Comparison of ENCODE assay signal across 24 cellular contexts in genomic region chrX:53036149-53036548, GRCh38. TPM values are rescaled to one million over a fixed set of nuclear protein-coding genes. Genes with fewer than 3 reads are reported as not detected.
A peak's percentile ranks its signal among the peaks of the same experiment; 100 is the strongest.
DNase-seq lines count a peak whose midpoint lies in the region; ATAC-seq, FAIRE-seq and TF ChIP-seq lines count a peak whose summit lies in the region.
"Had no signal": no experiment of that assay in that cellular context is flagged by ENCODE, and none has a peak within 500 bp of the region (broad histone marks: within the 10 kb centered on the region; RNA-seq: fewer than 3 reads in every experiment).

No MANE protein-coding gene starts in this region.

- ATAC-seq in SK-N-SH treated with all-trans-retinoic acid at 6 μM for 48 hours = no peak
- ATAC-seq in HCT116 = no peak
- no peak for ATAC-seq in HG03469 (IDR thresholded peaks at IDR 0.05; ENCODE audit: unreplicated experiment)
- no peak for ATAC-seq in HG03135 (IDR thresholded peaks at IDR 0.05; ENCODE audit: unreplicated experiment)

- no peak for TF ChIP-seq POLR2A in HCT116 (IDR thresholded peaks at IDR 0.05; ENCODE audit: borderline replicate concordance, extremely low read depth, insufficient read depth, insufficient read length)
- no peak for TF ChIP-seq POLR2A in H1 (IDR thresholded peaks at IDR 0.05; ENCODE audit: control extremely low read depth in 1 of 2, low read depth in 2 of 2, low read length in 2 of 2)

- RAD21 ChIA-PET in HCT116 (lab: Charles Lee; ENCODE audit: low non-redundant PET in 1 of 2, low total read pairs in 2 of 2, uncharacterized antibody in 2 of 2, unreplicated experiment in 2 of 2) = no interaction called here

- FAIRE-seq in H1 (lab: Jason Lieb, UNC) = peak; percentile 68
- FAIRE-seq: A204.1, GM12892, H54 had no signal

- H3K23me2 ChIP-seq in H1 (ENCODE audit: low read depth, low read length) = no peaks in the 10 kb centered on the region

- H4K91ac ChIP-seq in H1 (replicated peaks; ENCODE audit: insufficient read length, low read length) = no peak overlapping the region

- H2AK5ac ChIP-seq in H1 (ENCODE audit: low read depth, low read length) = no peak overlapping the region

- H3K9me3 ChIP-seq in SK-N-SH (no peaks in the 10 kb centered on the region), HCT116 (ENCODE audit: control insufficient read depth in 1 of 2, insufficient read depth in 1 of 2, low read depth in 1 of 2, low read length in 2 of 2) (no peaks in the 10 kb centered on the region), H1 (ENCODE audit: insufficient read depth in 2 of 2, low read depth in 1 of 2, low read length in 1 of 2) (no peaks in the 10 kb centered on the region)

- H2BK120ac ChIP-seq in H1 (replicated peaks; ENCODE audit: low read depth, low read length) = no peak overlapping the region

- H3K79me1 ChIP-seq in H1 (ENCODE audit: low read depth, low read length) = no peaks in the 10 kb centered on the region

- H2BK15ac ChIP-seq in H1 (ENCODE audit: low read length) = no peak overlapping the region

- CTCF ChIA-PET in SK-N-SH (lab: Yijun Ruan, JAX) (no interaction called here), HCT116 (lab: Charles Lee) (no interaction called here), H1 (lab: Charles Lee; ENCODE audit: partially characterized antibody) (no interaction called here)

- H2AFZ ChIP-seq in SK-N-SH (ENCODE audit: low read depth) (no peak overlapping the region), HCT116 (ENCODE audit: low read depth, low read length, poor library complexity, severe bottlenecking) (no peak overlapping the region), H1 (ENCODE audit: low read length) (no peak overlapping the region)
- H2AFZ ChIP-seq: GM23248 had no signal

- H2BK12ac ChIP-seq in H1 (ENCODE audit: low read depth, low read length) = no peak overlapping the region

- H3F3A ChIP-seq in SK-N-SH (replicated peaks; ENCODE audit: insufficient read depth) = no peaks in the 10 kb centered on the region

- no peak overlapping the region for H4K5ac ChIP-seq in H1 (ENCODE audit: insufficient read length, low read depth, low read length)

- H3K27me3 ChIP-seq in SK-N-SH (ENCODE audit: insufficient read depth) (peaks cover 24% of the 10 kb centered on the region), HCT116 (ENCODE audit: insufficient read depth, low read length) (no peaks in the 10 kb centered on the region), H1 (replicated peaks in 1 of 4; ENCODE audit: control insufficient read depth in 3 of 4, extremely low read depth in 1 of 4, insufficient read depth in 3 of 4, low read length in 3 of 4) (no peaks in the 10 kb centered on the region), H7 (ENCODE audit: control insufficient read depth, insufficient read depth, low read length) (no peaks in the 10 kb centered on the region)

- H3K79me2 ChIP-seq in SK-N-SH (ENCODE audit: insufficient read depth) (no peaks in the 10 kb centered on the region), HCT116 (ENCODE audit: insufficient read depth, low read length) (no peaks in the 10 kb centered on the region), H1 (ENCODE audit: control insufficient read depth in 1 of 2, insufficient read depth in 2 of 2, low read length in 2 of 2) (no peaks in the 10 kb centered on the region)

- H3K14ac ChIP-seq in H1 (ENCODE audit: insufficient read length) = no peak overlapping the region

- BruUV-seq in HCT116 (replicated peaks; lab: Mats Ljungman, UMichigan) = no TSS peak

- no peak overlapping the region for H3K23ac ChIP-seq in H1 (ENCODE audit: insufficient read length)

- POLR2A ChIA-PET in SK-N-SH (lab: Yijun Ruan, JAX) (no interaction called here), HCT116 (lab: Charles Lee) (no interaction called here), H1 (lab: Charles Lee; ENCODE audit: partially characterized antibody) (no interaction called here)

- no peak overlapping the region for H3K56ac ChIP-seq in H1 (replicated peaks; ENCODE audit: insufficient read length, low read depth, low read length)

- H3K4me2 ChIP-seq in SK-N-SH (no peak overlapping the region), HCT116 (ENCODE audit: low read length) (no peak overlapping the region), H1 (ENCODE audit: insufficient read depth in 1 of 2, low read depth in 2 of 2, low read length in 2 of 2) (no peak overlapping the region)

- no peak overlapping the region for H4K8ac ChIP-seq in H1 (ENCODE audit: extremely low read depth, insufficient read depth, low read length)

- H3K18ac ChIP-seq in H1 (ENCODE audit: extremely low read depth, low read length) = no peak overlapping the region

- H3K9ac ChIP-seq in SK-N-SH (no peak overlapping the region), HCT116 (ENCODE audit: low read length) (no peak overlapping the region), H1 (replicated peaks in 1 of 4; ENCODE audit: extremely low read depth in 1 of 4, low read depth in 3 of 4, low read length in 3 of 4) (no peak overlapping the region)
- H3K9ac ChIP-seq: GM23248 had no signal

- H3K4ac ChIP-seq in H1 (replicated peaks; ENCODE audit: insufficient read length, low read depth, low read length) = no peak overlapping the region

- TF ChIP-seq EP300 in SK-N-SH (IDR thresholded peaks at IDR 0.05; ENCODE audit: borderline replicate concordance in 1 of 2, low read depth in 1 of 2, low read length in 1 of 2) (no peak), H1 (IDR thresholded peaks at IDR 0.05; ENCODE audit: borderline replicate concordance in 1 of 2, low read depth in 2 of 2, low read length in 2 of 2) (no peak)

- H4K20me1 ChIP-seq in SK-N-SH (ENCODE audit: insufficient read depth) (no peaks in the 10 kb centered on the region), HCT116 (ENCODE audit: insufficient read depth) (no peaks in the 10 kb centered on the region), H1 (replicated peaks in 1 of 2; ENCODE audit: control insufficient read depth in 1 of 2, insufficient read depth in 2 of 2, low read length in 2 of 2) (no peaks in the 10 kb centered on the region)

- TF ChIP-seq CTCF in SK-N-SH (IDR thresholded peaks at IDR 0.05) (no peak), HCT116 (IDR thresholded peaks at IDR 0.05 in 2 of 3, conservative IDR thresholded peaks at IDR 0.05 in 1 of 3; ENCODE audit: borderline replicate concordance in 1 of 3, insufficient read depth in 1 of 3, low read depth in 2 of 3, low read length in 2 of 3) (no peak), H1 (IDR thresholded peaks at IDR 0.05; ENCODE audit: control extremely low read depth in 1 of 3, insufficient read depth in 1 of 3, low read depth in 1 of 3, low read length in 3 of 3) (no peak)

- H3K4me1 ChIP-seq in SK-N-SH (ENCODE audit: control insufficient read depth in 1 of 2, insufficient read depth in 2 of 2, low read depth in 1 of 2, low read length in 1 of 2) (no peaks in the 10 kb centered on the region), HCT116 (ENCODE audit: control insufficient read depth in 1 of 2, insufficient read depth in 2 of 2, low read length in 2 of 2) (no peaks in the 10 kb centered on the region), H1 (replicated peaks in 1 of 4; ENCODE audit: control insufficient read depth in 3 of 4, insufficient read depth in 4 of 4, low read length in 3 of 4) (no peaks in the 10 kb centered on the region)

- intact Hi-C loops in HCT116 (cut with micrococcal nuclease) = no loop called here

- WGBS in SK-N-SH (ENCODE audit: low lambda C conversion rate) = 24% methylated on average over 5 of the region's 5 CpGs
- WGBS in H1 (ENCODE audit: extremely low coverage in 1 of 2, insufficient coverage in 1 of 2, insufficient read length in 1 of 2, insufficient replicate concordance in 2 of 2, low coverage in 1 of 2, low lambda C conversion rate in 2 of 2, missing lambda C conversion rate in 1 of 2), 2 experiments = 92% methylated on average over 5 of the region's 5 CpGs; no CpG with 5 or more reads in 1 of the 2 experiments

- no peak overlapping the region for H2BK5ac ChIP-seq in H1 (ENCODE audit: low read depth, low read length)

- H3K27ac ChIP-seq in SK-N-SH (ENCODE audit: low read depth in 2 of 2, low read length in 1 of 2) (no peak overlapping the region), HCT116 (ENCODE audit: low read depth, low read length) (no peak overlapping the region), H1 (ENCODE audit: low read depth, low read length) (no peak overlapping the region)
- H3K27ac ChIP-seq: 22Rv1, GM23248 had no signal

- no peak overlapping the region for H2BK20ac ChIP-seq in H1 (ENCODE audit: low read length)

- no peaks in the 10 kb centered on the region for H3K9me2 ChIP-seq in SK-N-SH
- no peaks in the 10 kb centered on the region for H3K9me2 ChIP-seq in HCT116 (ENCODE audit: insufficient read depth)

- H3K36me3 ChIP-seq in SK-N-SH (replicated peaks in 1 of 2; ENCODE audit: control insufficient read depth in 1 of 2, insufficient read depth in 2 of 2, low read length in 1 of 2) = no peaks in the 10 kb centered on the region
- no peaks in the 10 kb centered on the region for H3K36me3 ChIP-seq in HCT116 (ENCODE audit: control insufficient read depth in 1 of 2, insufficient read depth in 2 of 2, low read length in 2 of 2)
- no peaks in the 10 kb centered on the region for H3K36me3 ChIP-seq in H1 (ENCODE audit: control insufficient read depth in 2 of 4, insufficient read depth in 4 of 4, low read length in 3 of 4)
- H3K36me3 ChIP-seq in H7 (replicated peaks; ENCODE audit: control insufficient read depth, insufficient read depth, low read length) = no peaks in the 10 kb centered on the region

- no peak for DNase-seq in SK-N-SH
- no peak for DNase-seq in HCT116 (ENCODE audit: low read depth, low spot score)
- DNase-seq in H1 (ENCODE audit: low read depth in 1 of 2, low spot score in 2 of 2) = no peak
- no peak for DNase-seq in H7
- DNase-seq: ACHN; C1 segment of cervical spinal cord; Calu3; CD4-positive, alpha-beta memory T cell; COR-L47; DMS53; DMS79 treated with DMSO at 0.1 percent for 48 hours; GF-D8; GM23248; HCEC 1CT; HFFc6 had no signal

- H3K4me3 ChIP-seq in SK-N-SH (ENCODE audit: low read depth in 2 of 2, low read length in 1 of 2) = no peak overlapping the region
- H3K4me3 ChIP-seq in HCT116 (replicated peaks in 1 of 2; ENCODE audit: low read depth in 1 of 2, low read length in 2 of 2) = no peak overlapping the region
- H3K4me3 ChIP-seq in H1 (ENCODE audit: extremely low read depth in 1 of 4, insufficient read depth in 2 of 4, low read depth in 3 of 4, low read length in 4 of 4) = no peak overlapping the region
- H3K4me3 ChIP-seq in H7 (ENCODE audit: insufficient read depth, low read depth, low read length) = no peak overlapping the region
- H3K4me3 ChIP-seq: GM23248 had no signal

- TF ChIP-seq RAD21 in SK-N-SH (IDR thresholded peaks at IDR 0.05; ENCODE audit: low read length) = no peak
- TF ChIP-seq RAD21 in HCT116 (IDR thresholded peaks at IDR 0.05; ENCODE audit: low read depth) = no peak
- no peak for TF ChIP-seq RAD21 in H1 (IDR thresholded peaks at IDR 0.05 in 1 of 2, conservative IDR thresholded peaks at IDR 0.05 in 1 of 2; ENCODE audit: low read depth in 2 of 2, low read length in 2 of 2)

RNA-seq across cellular contexts. Expression of gene GPR173, which starts 12.4 kb away (rescaled TPM):
- polyA plus RNA-seq in SK-N-SH (2012; rRNA removed) = 5.8 TPM in 2 replicates
- polyA plus RNA-seq in SK-N-SH (2012; cell fraction: cytosol; rRNA removed) = 1.4 and 2.2 TPM in 2 replicates
- 48.9 and 54.0 TPM in 2 replicates for polyA plus RNA-seq in SK-N-SH (2012; cell fraction: nucleus; rRNA removed)
- total RNA-seq in HCT116 (2021; ENCODE audit: unreplicated experiment) = 3.4 TPM
- polyA plus RNA-seq in HCT116 (2012) = 3.1 and 3.4 TPM in 2 replicates
- polyA plus RNA-seq in PFSK-1 (2012; ENCODE audit: insufficient read length, low read depth) = not detected
- 5.8 and 7.0 TPM in 2 replicates for total RNA-seq in H1 (2021; fragmentation: NEBNext Ultra II Directional; extraction: Animal tissue kit (Norgen Biotek cat#: 25700))
- 11.3 and 14.1 TPM in 2 replicates for polyA plus RNA-seq in H1 (2011; rRNA removed)
- 8.2 TPM for polyA plus RNA-seq in H1 (2011; cell fraction: cytosol; rRNA removed)
- 18.3 TPM for polyA plus RNA-seq in H1 (2011; cell fraction: nucleus; rRNA removed)
- polyA plus RNA-seq in H1 (2012, experiment 1 of 2) = 7.3 to 9.7 TPM (median 8.4 TPM) in 4 replicates
- polyA plus RNA-seq in H1 (2012, experiment 2 of 2) = 4.7 TPM
- polyA plus RNA-seq in H1 (2013, experiment 1 of 2) = 4.0 TPM
- polyA plus RNA-seq in H1 (2013, experiment 2 of 2) = 3.6 TPM
- 8.0 and 8.8 TPM in 2 replicates for polyA minus RNA-seq in H1 (2011; rRNA and poly(A)+ RNA removed)
- polyA minus RNA-seq in H1 (2011; cell fraction: cytosol; rRNA and poly(A)+ RNA removed) = 5.8 TPM
- 5.3 TPM for polyA minus RNA-seq in H1 (2011; cell fraction: nucleus; rRNA and poly(A)+ RNA removed)
- 3.4 and 3.6 TPM in 2 replicates for total RNA-seq in H7 (2014; rRNA removed; shearing (Covaris generic))
- total RNA-seq: CD4-positive, alpha-beta memory T cell; G401 had no signal
- polyA plus RNA-seq: CD4-positive, alpha-beta memory T cell had no signal

RNA-seq across cellular contexts. Expression of gene TSPYL2, which starts 46.0 kb away (rescaled TPM):
- 26.4 and 32.4 TPM in 2 replicates for polyA plus RNA-seq in SK-N-SH (2012; rRNA removed)
- polyA plus RNA-seq in SK-N-SH (2012; cell fraction: cytosol; rRNA removed) = 12.5 and 13.3 TPM in 2 replicates
- 119 and 178 TPM in 2 replicates for polyA plus RNA-seq in SK-N-SH (2012; cell fraction: nucleus; rRNA removed)
- total RNA-seq in HCT116 (2021; ENCODE audit: unreplicated experiment) = 19.2 TPM
- polyA plus RNA-seq in HCT116 (2012) = 27.1 and 33.5 TPM in 2 replicates
- polyA plus RNA-seq in PFSK-1 (2012; ENCODE audit: insufficient read length, low read depth) = 8.5 TPM
- total RNA-seq in H1 (2021; fragmentation: NEBNext Ultra II Directional; extraction: Animal tissue kit (Norgen Biotek cat#: 25700)) = 13.7 and 14.0 TPM in 2 replicates
- 13.4 and 13.7 TPM in 2 replicates for polyA plus RNA-seq in H1 (2011; rRNA removed)
- 17.8 TPM for polyA plus RNA-seq in H1 (2011; cell fraction: cytosol; rRNA removed)
- 30.1 TPM for polyA plus RNA-seq in H1 (2011; cell fraction: nucleus; rRNA removed)
- polyA plus RNA-seq in H1 (2012, experiment 1 of 2) = 21.1 to 25.6 TPM (median 24.1 TPM) in 4 replicates
- polyA plus RNA-seq in H1 (2012, experiment 2 of 2) = 5.4 TPM
- 16.7 TPM for polyA plus RNA-seq in H1 (2013, experiment 1 of 2)
- 15.2 TPM for polyA plus RNA-seq in H1 (2013, experiment 2 of 2)
- 7.3 and 9.6 TPM in 2 replicates for polyA minus RNA-seq in H1 (2011; rRNA and poly(A)+ RNA removed)
- 9.6 TPM for polyA minus RNA-seq in H1 (2011; cell fraction: cytosol; rRNA and poly(A)+ RNA removed)
- polyA minus RNA-seq in H1 (2011; cell fraction: nucleus; rRNA and poly(A)+ RNA removed) = 10.6 TPM
- 7.6 and 11.2 TPM in 2 replicates for total RNA-seq in H7 (2014; rRNA removed; shearing (Covaris generic))

RNA-seq across cellular contexts. Expression of gene KANTR, which starts 57.8 kb away (rescaled TPM):
- polyA plus RNA-seq in SK-N-SH (2012; rRNA removed) (2.1 and 3.2 TPM in 2 replicates), H1 (2011; rRNA removed) (5.9 and 7.7 TPM in 2 replicates)
- polyA plus RNA-seq in SK-N-SH (2012; cell fraction: cytosol; rRNA removed) = 1.4 and 1.6 TPM in 2 replicates
- 6.8 and 12.0 TPM in 2 replicates for polyA plus RNA-seq in SK-N-SH (2012; cell fraction: nucleus; rRNA removed)
- total RNA-seq in HCT116 (2021; ENCODE audit: unreplicated experiment) = 7.5 TPM
- polyA plus RNA-seq in HCT116 (2012) = 1.7 and 2.6 TPM in 2 replicates
- polyA plus RNA-seq in PFSK-1 (2012; ENCODE audit: insufficient read length, low read depth) = 3.3 TPM
- total RNA-seq in H1 (2021; fragmentation: NEBNext Ultra II Directional; extraction: Animal tissue kit (Norgen Biotek cat#: 25700)) = 7.5 and 9.5 TPM in 2 replicates
- polyA plus RNA-seq in H1 (2011; cell fraction: cytosol; rRNA removed) = 5.2 TPM
- polyA plus RNA-seq in H1 (2011; cell fraction: nucleus; rRNA removed) = 40.0 TPM
- 3.5 to 6.6 TPM (median 4.6 TPM) in 4 replicates for polyA plus RNA-seq in H1 (2012, experiment 1 of 2)
- 0.47 TPM for polyA plus RNA-seq in H1 (2012, experiment 2 of 2)
- 5.5 TPM for polyA plus RNA-seq in H1 (2013, experiment 1 of 2)
- 3.5 TPM for polyA plus RNA-seq in H1 (2013, experiment 2 of 2)
- polyA minus RNA-seq in H1 (2011; rRNA and poly(A)+ RNA removed) = 66.2 and 69.4 TPM in 2 replicates
- polyA minus RNA-seq in H1 (2011; cell fraction: cytosol; rRNA and poly(A)+ RNA removed) = 15.3 TPM
- 96.4 TPM for polyA minus RNA-seq in H1 (2011; cell fraction: nucleus; rRNA and poly(A)+ RNA removed)
- 4.1 and 7.3 TPM in 2 replicates for total RNA-seq in H7 (2014; rRNA removed; shearing (Covaris generic))
